ENCODE assay signal across 21 cellular contexts in the genomic region with DNA sequence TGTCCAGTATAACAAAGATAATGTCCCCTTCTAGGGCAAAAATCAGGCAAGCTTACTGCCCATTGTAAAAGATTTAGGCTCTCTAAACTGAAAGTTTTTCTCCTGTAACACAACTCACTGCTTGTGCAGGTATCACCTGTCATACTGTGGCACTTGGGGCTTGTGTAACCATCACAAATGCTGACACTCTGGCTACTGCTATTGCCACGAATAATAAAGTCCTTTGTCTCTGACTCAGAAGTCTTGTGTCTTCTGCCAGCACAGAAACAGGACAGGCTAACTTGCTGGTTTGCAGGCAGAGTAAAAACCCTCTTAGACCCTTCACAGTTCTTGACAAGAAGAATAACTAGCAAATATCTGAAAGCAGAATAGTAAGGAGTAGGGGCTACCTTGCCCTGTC.
DNase-seq lines count a peak whose midpoint lies in the region; ATAC-seq and TF ChIP-seq lines count a peak whose summit lies in the region.
"Had no signal": no experiment of that assay in that cellular context is flagged by ENCODE, and none has a peak within 500 bp of the region (broad histone marks: within the 10 kb centered on the region; RNA-seq: fewer than 3 reads in every experiment).

No MANE protein-coding gene starts in this region.

- H3K9me3 ChIP-seq in PC-3 (ENCODE audit: low read length), result no peaks in the 10 kb centered on the region
- H3K9me3 ChIP-seq in colonic mucosa, result no peaks in the 10 kb centered on the region
- no peaks in the 10 kb centered on the region for H3K9me3 ChIP-seq in mucosa of descending colon
- H3K9me3 ChIP-seq: BLaER1 treated with 17β-estradiol and CSF1 and Interleukin-3, amounts not matched to agents 10 nM and 100 nM; MG63 had no signal

- ATAC-seq in PC-3 (no peak), HG03342 (IDR thresholded peaks at IDR 0.05; ENCODE audit: unreplicated experiment) (no peak), mucosa of descending colon (no peak)
- no peak for ATAC-seq in activated CD8-positive, alpha-beta T cell treated with anti-CD3 and anti-CD28 coated beads for 36 hours
- ATAC-seq: GM12878, HepG2, K562 had no signal

- H3K27me3 ChIP-seq in PC-3 (ENCODE audit: low read length) (peaks cover 63% of the 10 kb centered on the region), colonic mucosa (no peaks in the 10 kb centered on the region)
- H3K27me3 ChIP-seq: BLaER1 treated with 17β-estradiol and CSF1 and Interleukin-3, amounts not matched to agents 10 nM and 100 nM; MG63 had no signal

- intact Hi-C loops in PC-3 (cut with micrococcal nuclease), result no loop called here
- intact Hi-C loops in colonic mucosa (cut with DNase I), result loop anchor here (10.0 kb wide), 2 partner anchors 263 to 887 kb away; no protein-coding TSS in a partner anchor
- intact Hi-C loops in activated CD8-positive, alpha-beta T cell treated with anti-CD3 and anti-CD28 coated beads for 36 hours (cut with micrococcal nuclease), result no loop called here
- intact Hi-C loops in mucosa of descending colon (cut with DNase I, micrococcal nuclease), result no loop called here

- POLR2A ChIA-PET in PC-3 (lab: Charles Lee; ENCODE audit: unreplicated experiment) (no interaction called here), RWPE1 (lab: Yijun Ruan, JAX; ENCODE audit: low non-redundant PET) (no interaction called here)
- POLR2A ChIA-PET in activated CD8-positive, alpha-beta T cell treated with anti-CD3 and anti-CD28 coated beads for 36 hours (lab: Charles Lee), result no interaction called here

- H4K20me1 ChIP-seq in PC-3 (ENCODE audit: low read length), result no peaks in the 10 kb centered on the region
- H4K20me1 ChIP-seq: BLaER1 treated with 17β-estradiol and CSF1 and Interleukin-3, amounts not matched to agents 10 nM and 100 nM had no signal

- no peaks in the 10 kb centered on the region for H3K9me2 ChIP-seq in PC-3 (replicated peaks; ENCODE audit: low read length)

- H2AFZ ChIP-seq in PC-3 (ENCODE audit: low read length), result no peak overlapping the region

- H3K27ac Mint-ChIP-seq in activated CD8-positive, alpha-beta T cell treated with anti-CD3 and anti-CD28 coated beads for 36 hours, result no peak overlapping the region
- H3K27ac Mint-ChIP-seq: CD4-positive, alpha-beta memory T cell; H9 had no signal

- H3K27ac ChIP-seq in PC-3 (ENCODE audit: low read length), result no peak overlapping the region
- H3K27ac ChIP-seq in colonic mucosa, result no peak overlapping the region
- H3K27ac ChIP-seq in RWPE1, result no peak overlapping the region
- H3K27ac ChIP-seq: BLaER1 treated with 17β-estradiol and CSF1 and Interleukin-3, amounts not matched to agents 10 nM and 100 nM; HL-60 had no signal

- H3F3A ChIP-seq in PC-3 (ENCODE audit: low read length, unreplicated experiment), result no peaks in the 10 kb centered on the region

- DNase-seq in PC-3, result peak; percentile 39
- peak; percentile 2 for DNase-seq in colonic mucosa
- peak; percentile 53 for DNase-seq in islet precursor cell
- DNase-seq in pons (ENCODE audit: low spot score), result peak; percentile 72
- no peak for DNase-seq in RWPE1 (ENCODE audit: low spot score)
- DNase-seq in activated CD8-positive, alpha-beta T cell treated with anti-CD3 and anti-CD28 coated beads for 36 hours, result no peak
- DNase-seq in mucosa of descending colon, result no peak
- DNase-seq: CD4-positive, alpha-beta memory T cell; DND-41; H9; MG63; NCI-H1417; NCI-H1694 treated with DMSO at 0.1 percent for 48 hours; NCI-H510A; SIG-M5 had no signal

- no peak overlapping the region for H3K4me2 ChIP-seq in PC-3 (ENCODE audit: low read length)
- H3K4me2 ChIP-seq: BLaER1 treated with 17β-estradiol and CSF1 and Interleukin-3, amounts not matched to agents 10 nM and 100 nM had no signal

- H3K4me1 ChIP-seq in PC-3 (ENCODE audit: insufficient read depth, low read length), result peaks cover 7% of the 10 kb centered on the region
- no peaks in the 10 kb centered on the region for H3K4me1 ChIP-seq in colonic mucosa
- peaks cover 4% of the 10 kb centered on the region for H3K4me1 ChIP-seq in mucosa of descending colon (ENCODE audit: low read depth)

- peaks cover 6% of the 10 kb centered on the region for H3K4me1 Mint-ChIP-seq in activated CD8-positive, alpha-beta T cell treated with anti-CD3 and anti-CD28 coated beads for 36 hours (ENCODE audit: low read depth)

- H3K4me3 Mint-ChIP-seq in activated CD8-positive, alpha-beta T cell treated with anti-CD3 and anti-CD28 coated beads for 36 hours, result no peak overlapping the region
- H3K4me3 Mint-ChIP-seq: CD4-positive, alpha-beta memory T cell; H9 had no signal

- H3K4me3 ChIP-seq in PC-3 (ENCODE audit: low read length) (no peak overlapping the region), colonic mucosa (no peak overlapping the region), mucosa of descending colon (no peak overlapping the region)
- H3K4me3 ChIP-seq: BLaER1 treated with 17β-estradiol and CSF1 and Interleukin-3, amounts not matched to agents 10 nM and 100 nM; GM12878; K562; MG63 had no signal

- BruUV-seq in PC-3 (replicated peaks; lab: Mats Ljungman, UMichigan), result no TSS peak

- H3K36me3 ChIP-seq in PC-3 (ENCODE audit: low read depth, low read length) (no peaks in the 10 kb centered on the region), colonic mucosa (no peaks in the 10 kb centered on the region), mucosa of descending colon (ENCODE audit: low read depth) (no peaks in the 10 kb centered on the region)
- H3K36me3 ChIP-seq: BLaER1 treated with 17β-estradiol and CSF1 and Interleukin-3, amounts not matched to agents 10 nM and 100 nM; MG63 had no signal

- H3K9ac ChIP-seq in PC-3 (ENCODE audit: low read length), result no peak overlapping the region
- no peak overlapping the region for H3K9ac ChIP-seq in colonic mucosa (ENCODE audit: low read depth in 2 of 2, low read length in 2 of 2)
- H3K9ac ChIP-seq: BLaER1 treated with 17β-estradiol and CSF1 and Interleukin-3, amounts not matched to agents 10 nM and 100 nM had no signal

- CTCF ChIA-PET in PC-3 (lab: Charles Lee), result no interaction called here
- CTCF ChIA-PET in RWPE1 (lab: Yijun Ruan, JAX), result no interaction called here
- CTCF ChIA-PET in activated CD8-positive, alpha-beta T cell treated with anti-CD3 and anti-CD28 coated beads for 36 hours (lab: Charles Lee), result no interaction called here

- H3K27me3 Mint-ChIP-seq in activated CD8-positive, alpha-beta T cell treated with anti-CD3 and anti-CD28 coated beads for 36 hours, result no peaks in the 10 kb centered on the region
- H3K27me3 Mint-ChIP-seq: CD4-positive, alpha-beta memory T cell had no signal

- TF ChIP-seq CTCF in PC-3 (conservative IDR thresholded peaks at IDR 0.05; ENCODE audit: low read depth, low read length) (no peak), colonic mucosa (IDR thresholded peaks at IDR 0.05) (no peak), RWPE1 (conservative IDR thresholded peaks at IDR 0.05; ENCODE audit: low read depth) (no peak), mucosa of descending colon (IDR thresholded peaks at IDR 0.05) (no peak)
- no peak for TF ChIP-seq CTCF in activated CD8-positive, alpha-beta T cell treated with anti-CD3 and anti-CD28 coated beads for 36 hours (IDR thresholded peaks at IDR 0.05)

- no peaks in the 10 kb centered on the region for H3K79me2 ChIP-seq in PC-3 (ENCODE audit: low read length)

- no peaks in the 10 kb centered on the region for H3K36me3 Mint-ChIP-seq in activated CD8-positive, alpha-beta T cell treated with anti-CD3 and anti-CD28 coated beads for 36 hours (ENCODE audit: low read depth)

- H3K9me3 Mint-ChIP-seq in activated CD8-positive, alpha-beta T cell treated with anti-CD3 and anti-CD28 coated beads for 36 hours, result no peaks in the 10 kb centered on the region
- H3K9me3 Mint-ChIP-seq: CD4-positive, alpha-beta memory T cell; H9 had no signal

Comparison
In these comparisons a context has a peak if more than half of its experiments do, and no peak if none do; other contexts are left out.
1. DNase-seq: peak in PC-3 (single experiment), colonic mucosa (single experiment), islet precursor cell (single experiment) and pons (single experiment); none in RWPE1 (single experiment), activated CD8-positive, alpha-beta T cell treated with anti-CD3 and anti-CD28 coated beads for 36 hours (single experiment) and mucosa of descending colon (0 of 3).